ENCODE assay signal across 2 cellular contexts in the genomic region with DNA sequence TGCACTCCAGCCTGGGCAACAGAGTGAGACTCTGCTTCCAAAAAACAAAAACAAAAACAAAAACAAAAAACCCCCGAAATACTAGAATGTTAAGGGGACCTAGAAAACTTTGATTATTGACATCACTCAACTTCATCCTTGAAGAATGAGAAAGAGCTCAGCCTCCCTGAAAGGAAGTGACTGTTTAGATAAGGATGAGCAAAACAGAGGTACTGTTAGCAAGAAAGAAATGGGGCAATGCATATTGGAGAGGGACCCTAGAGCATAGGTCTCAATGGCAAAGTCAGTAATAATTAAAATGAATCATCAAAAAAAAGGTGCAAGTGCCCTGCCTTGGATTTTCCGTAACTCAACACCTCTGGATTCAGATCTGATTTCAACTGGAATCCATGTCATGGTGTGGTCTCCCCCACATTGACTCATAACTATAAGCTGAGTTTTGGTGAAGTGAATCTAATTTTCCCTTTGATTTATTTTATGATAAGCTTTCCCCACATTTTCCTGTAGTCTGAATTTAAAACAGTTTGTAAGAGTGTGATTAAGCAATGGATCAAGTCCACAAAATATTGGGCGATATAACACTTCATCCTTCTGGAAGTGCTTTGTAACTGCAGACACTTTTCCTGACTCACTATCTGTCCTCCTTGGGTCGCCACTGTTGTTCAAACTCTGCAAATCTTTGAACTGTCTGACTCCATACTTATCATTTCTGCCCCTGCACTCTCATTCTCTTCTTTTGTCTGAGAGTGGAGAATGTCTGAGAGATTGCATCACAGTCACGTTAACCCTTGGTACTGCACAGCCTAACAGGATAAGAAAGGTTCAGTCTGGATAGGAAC.
TF ChIP-seq lines count a peak whose summit lies in the region.

No MANE protein-coding gene starts in this region.

TF ChIP-seq in GM12891, 5 proteins besides CTCF, POLR2A, EP300 and RAD21 (continued from another document):
- TF ChIP-seq PAX5 (IDR thresholded peaks at IDR 0.05; ENCODE audit: insufficient read depth, low read length, severe bottlenecking) (no peak), POU2F2 (IDR thresholded peaks at IDR 0.05; ENCODE audit: low read depth, low read length) (no peak)

TF ChIP-seq in WTC11, 78 proteins besides CTCF, POLR2A, EP300 and RAD21 (continued from another document):
- TF ChIP-seq, protein P1, sequence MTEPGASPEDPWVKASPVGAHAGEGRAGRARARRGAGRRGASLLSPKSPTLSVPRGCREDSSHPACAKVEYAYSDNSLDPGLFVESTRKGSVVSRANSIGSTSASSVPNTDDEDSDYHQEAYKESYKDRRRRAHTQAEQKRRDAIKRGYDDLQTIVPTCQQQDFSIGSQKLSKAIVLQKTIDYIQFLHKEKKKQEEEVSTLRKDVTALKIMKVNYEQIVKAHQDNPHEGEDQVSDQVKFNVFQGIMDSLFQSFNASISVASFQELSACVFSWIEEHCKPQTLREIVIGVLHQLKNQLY (CRISPR knock-in tag; IDR thresholded peaks at IDR 0.05) = no peak
- TF ChIP-seq, protein P2, sequence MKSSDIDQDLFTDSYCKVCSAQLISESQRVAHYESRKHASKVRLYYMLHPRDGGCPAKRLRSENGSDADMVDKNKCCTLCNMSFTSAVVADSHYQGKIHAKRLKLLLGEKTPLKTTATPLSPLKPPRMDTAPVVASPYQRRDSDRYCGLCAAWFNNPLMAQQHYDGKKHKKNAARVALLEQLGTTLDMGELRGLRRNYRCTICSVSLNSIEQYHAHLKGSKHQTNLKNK (CRISPR knock-in tag; IDR thresholded peaks at IDR 0.05) = no peak
- no peak for TF ChIP-seq ESRRA (CRISPR knock-in tag; IDR thresholded peaks at IDR 0.05; ENCODE audit: borderline replicate concordance)
- TF ChIP-seq NR1H2 (CRISPR knock-in tag; IDR thresholded peaks at IDR 0.05) = no peak
- TF ChIP-seq ZNF423 (CRISPR knock-in tag; IDR thresholded peaks at IDR 0.05) = no peak
- TF ChIP-seq ZNF317 (CRISPR knock-in tag; IDR thresholded peaks at IDR 0.05; ENCODE audit: borderline replicate concordance, low read depth) = no peak
- no peak for TF ChIP-seq FOXJ3 (CRISPR knock-in tag; IDR thresholded peaks at IDR 0.05; ENCODE audit: borderline replicate concordance)
- no peak for TF ChIP-seq SP1 (CRISPR knock-in tag; conservative IDR thresholded peaks at IDR 0.05)
- TF ChIP-seq JUN (CRISPR knock-in tag; IDR thresholded peaks at IDR 0.05) = no peak
TF ChIP-seq in WTC11: peak in this region for 0.
